21 cellular contexts compared by ENCODE assay signal in genomic region chr2:70505613-70506391, GRCh38. TPM values are rescaled to one million over a fixed set of nuclear protein-coding genes. Genes with fewer than 3 reads are reported as not detected.
"Had no signal": no experiment of that assay in that cellular context is flagged by ENCODE, and none has a peak within 500 bp of the region (broad histone marks: within the 10 kb centered on the region; RNA-seq: fewer than 3 reads in every experiment).

No MANE protein-coding gene starts in this region.

- H3K27me3 ChIP-seq: colonic mucosa, pancreas, suprapubic skin, thyroid gland had no signal

- H3K27ac Mint-ChIP-seq: endodermal cell, memory B cell, progenitor cell of endocrine pancreas, type B pancreatic cell had no signal

- H3K36me3 ChIP-seq: colonic mucosa, heart left ventricle, left lung, lower lobe of right lung, pancreas, suprapubic skin, thyroid gland had no signal

- H3K4me2 ChIP-seq: smooth muscle cell had no signal

- H3K4me3 Mint-ChIP-seq: endodermal cell, memory B cell, type B pancreatic cell had no signal

- H3K4me3 ChIP-seq: colonic mucosa, heart left ventricle, left lung, lower lobe of right lung, pancreas, smooth muscle cell, suprapubic skin, thyroid gland had no signal

- H3K36me3 Mint-ChIP-seq: memory B cell, type B pancreatic cell had no signal

- H3K27ac ChIP-seq: colonic mucosa, heart left ventricle, left lung, lower lobe of right lung, pancreas, suprapubic skin, thyroid gland had no signal

- DNase-seq: colonic mucosa; dermis blood vessel endothelial cell; endodermal cell; heart left ventricle; hippocampal formation; left lung; lower lobe of right lung; midbrain; nucleus accumbens; pancreas; right cardiac atrium; stimulated activated CD4-positive, alpha-beta T cell treated with anti-CD3 and anti-CD28 coated beads, Interleukin-2, amount 100 ng/mL, for 48 hours; stimulated activated naive CD8-positive, alpha-beta T cell treated with anti-CD3 and anti-CD28 coated beads, Interleukin-15, Interleukin-2, amounts not matched to agents 100 U/mL and 50 U/mL, for 24 hours; thyroid gland had no signal

- H3K9me3 ChIP-seq: colonic mucosa, heart left ventricle, left lung, lower lobe of right lung, pancreas, suprapubic skin, thyroid gland had no signal

- H3K9me3 Mint-ChIP-seq: endodermal cell, memory B cell, type B pancreatic cell had no signal

- ATAC-seq: esophagus mucosa; heart left ventricle; left lung; lower lobe of right lung; pancreas; right cardiac atrium; stimulated activated naive CD8-positive, alpha-beta T cell treated with anti-CD3 and anti-CD28 coated beads, Interleukin-15, Interleukin-2, amounts not matched to agents 100 U/mL and 50 U/mL, for 24 hours had no signal

- H3K4me1 ChIP-seq: colonic mucosa, lower lobe of right lung had no signal

- H3K27me3 Mint-ChIP-seq: memory B cell had no signal

- H3K4me1 Mint-ChIP-seq: memory B cell had no signal

RNA-seq across cellular contexts. Expression of gene TGFA, which starts 47.8 kb away (rescaled TPM):
- total RNA-seq: fibroblast of lung had no signal
